8 cellular contexts compared by ENCODE assay signal in genomic region chr10:96863922-96864543, GRCh38. TPM values are rescaled to one million over a fixed set of nuclear protein-coding genes. Genes with fewer than 3 reads are reported as not detected.
DNase-seq lines count a peak whose midpoint lies in the region; ATAC-seq, FAIRE-seq and TF ChIP-seq lines count a peak whose summit lies in the region.

No MANE protein-coding gene starts in this region.

- H3K27me3 Mint-ChIP-seq in activated T-helper 17 cell treated with anti-CD3 and anti-CD28 coated beads, Interleukin-2, amount 50 U/mL, for 72 hours, result no peaks in the 10 kb centered on the region

- H3K9me3 Mint-ChIP-seq in activated T-helper 17 cell treated with anti-CD3 and anti-CD28 coated beads, Interleukin-2, amount 50 U/mL, for 72 hours, result no peaks in the 10 kb centered on the region

- H3K4me1 ChIP-seq in A549, result peaks cover 26% of the 10 kb centered on the region

- H3K4me2 ChIP-seq in A549, result peak overlapping the region; percentile 71

- TF ChIP-seq RAD21 in A549 (conservative IDR thresholded peaks at IDR 0.05 in 1 of 2, IDR thresholded peaks at IDR 0.05 in 1 of 2), result no peak

- peak overlapping the region; percentile 34 for H3K4me3 Mint-ChIP-seq in activated T-helper 17 cell treated with anti-CD3 and anti-CD28 coated beads, Interleukin-2, amount 50 U/mL, for 72 hours

- H3K36me3 Mint-ChIP-seq in activated T-helper 17 cell treated with anti-CD3 and anti-CD28 coated beads, Interleukin-2, amount 50 U/mL, for 72 hours (ENCODE audit: low read depth), result peaks cover 53% of the 10 kb centered on the region

- H3K9me3 ChIP-seq in A549, result no peaks in the 10 kb centered on the region

- peak overlapping the region; percentile 25 to 39; a peak in 4 of 6 replicates for H3K27ac ChIP-seq in A549

- no peak for FAIRE-seq in A549 (lab: Jason Lieb, UNC)

- CTCF ChIA-PET in A549 (lab: Yijun Ruan, JAX), result interaction anchor here (1.5 kb wide), 1 partner anchor 19 kb away, joined by 5 read pairs; no protein-coding TSS in a partner anchor

- DNase-seq in A549 (ENCODE audit: low read depth in 1 of 2, low spot score in 1 of 2) (peak; percentile 52 to 74), HPDE6-E6E7 (ENCODE audit: extremely low spot score) (peak; percentile 20), lung microvascular endothelial cell (ENCODE audit: low read depth in 2 of 2) (peak; percentile 28 to 73), mucosa of gallbladder (ENCODE audit: low spot score) (no peak), NCI-H226 (no peak)

- WGBS in A549 (ENCODE audit: missing lambda C conversion rate), result 0% methylated on average over 3 of the region's 3 CpGs

- ATAC-seq in A549 (peak; percentile 84 to 92), GM18868 (IDR thresholded peaks at IDR 0.05; ENCODE audit: unreplicated experiment) (peak; percentile 78), HG03039 (IDR thresholded peaks at IDR 0.05; ENCODE audit: unreplicated experiment) (no peak)
- peak; percentile 92 for ATAC-seq in activated T-helper 17 cell treated with anti-CD3 and anti-CD28 coated beads, Interleukin-2, amount 50 U/mL, for 72 hours (replicated peaks)

- no peak; a peak in 1 of 5 replicates for TF ChIP-seq EP300 in A549 (IDR thresholded peaks at IDR 0.05)

- no peak for TF ChIP-seq CTCF in A549 (IDR thresholded peaks at IDR 0.05)

- H3K4me3 ChIP-seq in A549, result no peak overlapping the region

- peak overlapping the region; percentile 61 for H3K27ac Mint-ChIP-seq in activated T-helper 17 cell treated with anti-CD3 and anti-CD28 coated beads, Interleukin-2, amount 50 U/mL, for 72 hours

- no peak for TF ChIP-seq POLR2A in A549 (IDR thresholded peaks at IDR 0.05; ENCODE audit: low read length)

- POLR2A ChIA-PET in A549 (lab: Yijun Ruan, JAX), result no interaction called here

- peaks cover 20% of the 10 kb centered on the region for H3K4me1 Mint-ChIP-seq in activated T-helper 17 cell treated with anti-CD3 and anti-CD28 coated beads, Interleukin-2, amount 50 U/mL, for 72 hours

TF ChIP-seq in A549, 52 proteins besides CTCF, POLR2A, EP300 and RAD21:
- TF ChIP-seq GATA3 (IDR thresholded peaks at IDR 0.05; ENCODE audit: borderline replicate concordance) (peak; percentile 88), FOSL2 (IDR thresholded peaks at IDR 0.05) (peak; percentile 68; the same call in 1 of the 2 replicates), FOSL2 (CRISPR knock-in tag; IDR thresholded peaks at IDR 0.05) (peak; percentile 91), RNF2 (IDR thresholded peaks at IDR 0.05; ENCODE audit: borderline replicate concordance, low read depth) (no peak), JUNB (IDR thresholded peaks at IDR 0.05) (peak; percentile 63; the same call in 1 of the 2 replicates), JUN (IDR thresholded peaks at IDR 0.05) (peak in 1 of 2 experiments; percentile 42; a peak in 1 of 5 replicates), MAX (IDR thresholded peaks at IDR 0.05) (peak; percentile 33; the same call in 1 of the 2 replicates), CEBPB (IDR thresholded peaks at IDR 0.05) (peak in 1 of 2 experiments; percentile 25; a peak in 1 of 4 replicates), ELK1 (IDR thresholded peaks at IDR 0.05; ENCODE audit: low read depth, low read length) (no peak)

RNA-seq across cellular contexts. Expression of gene LCOR, which starts 31.9 kb away (rescaled TPM):
- polyA plus RNA-seq in A549 (2011; rRNA removed), result 17.6 TPM in 2 replicates
- polyA plus RNA-seq in A549 (2012; cell fraction: cytosol; rRNA removed), result 2.2 and 6.9 TPM in 2 replicates
- 1.3 and 2.9 TPM in 2 replicates for polyA plus RNA-seq in A549 (2012; cell fraction: nucleus; rRNA removed)
- 4.8 to 6.9 TPM (median 6.4 TPM) in 3 replicates for polyA plus RNA-seq in A549 (2017; fragmentation: RNase III; extraction: RNeasy Plus Mini Kit Qiagen cat#74134 plus additional on column Dnase treatment)
- 35.5 and 41.7 TPM in 2 replicates for polyA minus RNA-seq in A549 (2011; rRNA and poly(A)+ RNA removed)
- total RNA-seq in activated T-helper 17 cell treated with anti-CD3 and anti-CD28 coated beads, Interleukin-2, amount 50 U/mL, for 72 hours, result 10 to 100 TPM; 25.5 to 29.6 TPM
- 8.7 and 11.3 TPM in 2 replicates for total RNA-seq in lung microvascular endothelial cell
- 56.0 TPM for total RNA-seq in mucosa of gallbladder

Comparison
In these comparisons a context has a peak if more than half of its experiments do, and no peak if none do; other contexts are left out.
1. DNase-seq: peak in A549 (2 of 2), HPDE6-E6E7 (single experiment) and lung microvascular endothelial cell (2 of 2); none in mucosa of gallbladder (single experiment) and NCI-H226 (single experiment).